In genomic region chr5:88979244-88979643, GRCh38 we compare ENCODE assay signal across 9 cellular contexts.
DNase-seq lines count a peak whose midpoint lies in the region; ATAC-seq and TF ChIP-seq lines count a peak whose summit lies in the region.
"Had no signal": no experiment of that assay in that cellular context is flagged by ENCODE, and none has a peak within 500 bp of the region (broad histone marks: within the 10 kb centered on the region; RNA-seq: fewer than 3 reads in every experiment).

No MANE protein-coding gene starts in this region.

- H2BK12ac ChIP-seq in trophoblast cell (ENCODE audit: low read length) = no peak overlapping the region

- H2AK5ac ChIP-seq in trophoblast cell (ENCODE audit: low read length) = no peak overlapping the region

- no peak overlapping the region for H2AFZ ChIP-seq in trophoblast cell (ENCODE audit: insufficient read depth, low read length, poor library complexity)

- no CpG with 5 or more reads among the region's 3 CpGs for WGBS in trophoblast cell (ENCODE audit: extremely low coverage, insufficient coverage, insufficient read length)

- no peak overlapping the region for H3K4me3 Mint-ChIP-seq in T-helper 2 cell treated with Interferon-gamma antibody and Interleukin-4, amounts not matched to agents 5 μg/mL and 100 μg/mL, for 36 hours
- H3K4me3 Mint-ChIP-seq in CD14-positive monocyte = no peak overlapping the region

- no peak overlapping the region for H3K4ac ChIP-seq in trophoblast cell (ENCODE audit: low read depth, low read length)

- H2BK120ac ChIP-seq in trophoblast cell (ENCODE audit: insufficient read depth, low read length, poor library complexity) = no peak overlapping the region

- no peaks in the 10 kb centered on the region for H3K79me1 ChIP-seq in trophoblast cell (ENCODE audit: low read length)

- H3K18ac ChIP-seq in trophoblast cell (ENCODE audit: low read length) = no peak overlapping the region

- no peak overlapping the region for H3K4me2 ChIP-seq in trophoblast cell (ENCODE audit: low read length)

- DNase-seq in activated CD4-positive, CD25-positive, alpha-beta regulatory T cell (lab: John Stamatoyannopoulos, UW) = no peak
- DNase-seq in T-helper 2 cell treated with Interferon-gamma antibody and Interleukin-4, amounts not matched to agents 5 μg/mL and 100 μg/mL, for 36 hours (ENCODE audit: low spot score) = peak; percentile 16
- peak; percentile 1 to 43 for DNase-seq in trophoblast cell
- no peak for DNase-seq in NCI-H526 treated with DMSO at 0.1 percent for 48 hours (lab: John Stamatoyannopoulos, UW)
- DNase-seq in CD14-positive monocyte (ENCODE audit: low spot score) = no peak
- no peak for DNase-seq in activated naive CD4-positive, alpha-beta T cell treated with anti-CD3 and anti-CD28 coated beads, Interleukin-2, amount 50 U/mL, for 16 hours
- DNase-seq: 8988T had no signal

- peaks cover 6% of the 10 kb centered on the region for H3K27me3 Mint-ChIP-seq in T-helper 2 cell treated with Interferon-gamma antibody and Interleukin-4, amounts not matched to agents 5 μg/mL and 100 μg/mL, for 36 hours (ENCODE audit: low read depth)
- H3K27me3 Mint-ChIP-seq in CD14-positive monocyte (ENCODE audit: low read depth in 3 of 3) = no peaks in the 10 kb centered on the region

- H4K12ac ChIP-seq in trophoblast cell (ENCODE audit: low read depth, low read length) = no peak overlapping the region

- no peaks in the 10 kb centered on the region for H3K36me3 Mint-ChIP-seq in T-helper 2 cell treated with Interferon-gamma antibody and Interleukin-4, amounts not matched to agents 5 μg/mL and 100 μg/mL, for 36 hours (ENCODE audit: low read depth)
- H3K36me3 Mint-ChIP-seq in CD14-positive monocyte = no peaks in the 10 kb centered on the region

- no peak for TF ChIP-seq CTCF in CD14-positive monocyte (IDR thresholded peaks at IDR 0.05)

- H3K27ac Mint-ChIP-seq in T-helper 2 cell treated with Interferon-gamma antibody and Interleukin-4, amounts not matched to agents 5 μg/mL and 100 μg/mL, for 36 hours = no peak overlapping the region
- H3K27ac Mint-ChIP-seq in CD14-positive monocyte = no peak overlapping the region

- no peaks in the 10 kb centered on the region for H3K4me1 ChIP-seq in trophoblast cell (ENCODE audit: control insufficient read depth in 1 of 2, insufficient read depth in 2 of 2, low read length in 2 of 2)

- H3K23ac ChIP-seq in trophoblast cell (ENCODE audit: low read length) = no peak overlapping the region

- peaks cover 9% of the 10 kb centered on the region for H3K4me1 Mint-ChIP-seq in T-helper 2 cell treated with Interferon-gamma antibody and Interleukin-4, amounts not matched to agents 5 μg/mL and 100 μg/mL, for 36 hours (ENCODE audit: low read depth)
- peaks cover 13% of the 10 kb centered on the region for H3K4me1 Mint-ChIP-seq in CD14-positive monocyte

- intact Hi-C loops in CD14-positive monocyte (cut with micrococcal nuclease) = no loop called here

- H3K79me2 ChIP-seq in trophoblast cell (ENCODE audit: control insufficient read depth, insufficient read depth, low read length, poor library complexity) = no peaks in the 10 kb centered on the region

- H3K4me3 ChIP-seq in trophoblast cell (ENCODE audit: low read depth, low read length) = no peak overlapping the region

- H3K9ac ChIP-seq in trophoblast cell (ENCODE audit: low read length) = no peak overlapping the region

- no peaks in the 10 kb centered on the region for H3K36me3 ChIP-seq in trophoblast cell (ENCODE audit: control insufficient read depth in 1 of 2, insufficient read depth in 2 of 2, low read length in 2 of 2)

- no peak overlapping the region for H3K14ac ChIP-seq in trophoblast cell (ENCODE audit: low read length)

- no peaks in the 10 kb centered on the region for H3K27me3 ChIP-seq in trophoblast cell (ENCODE audit: insufficient read depth, low read length)

- no peaks in the 10 kb centered on the region for H3K9me3 ChIP-seq in trophoblast cell (ENCODE audit: insufficient read depth, low read depth, low read length)

- H3K9me3 Mint-ChIP-seq in T-helper 2 cell treated with Interferon-gamma antibody and Interleukin-4, amounts not matched to agents 5 μg/mL and 100 μg/mL, for 36 hours = no peaks in the 10 kb centered on the region
- no peaks in the 10 kb centered on the region for H3K9me3 Mint-ChIP-seq in CD14-positive monocyte

- H4K8ac ChIP-seq in trophoblast cell (ENCODE audit: low read depth, low read length) = no peak overlapping the region

- H2BK5ac ChIP-seq in trophoblast cell (ENCODE audit: low read depth, low read length, poor library complexity) = no peak overlapping the region

- H4K91ac ChIP-seq in trophoblast cell (ENCODE audit: low read depth, low read length) = no peak overlapping the region

- no peak overlapping the region for H3K27ac ChIP-seq in trophoblast cell (ENCODE audit: low read depth, low read length)

- ATAC-seq in activated CD4-positive, CD25-positive, alpha-beta regulatory T cell treated with anti-CD3 and anti-CD28 coated beads, Interleukin-2, amount 50 U/mL, for 24 hours = peak; percentile 38 to 49
- ATAC-seq in HG02938 (IDR thresholded peaks at IDR 0.05; ENCODE audit: unreplicated experiment) = peak; percentile 79

Comparison
In these comparisons a context has a peak if more than half of its experiments do, and no peak if none do; other contexts are left out.
1. DNase-seq: peak in T-helper 2 cell treated with Interferon-gamma antibody and Interleukin-4, amounts not matched to agents 5 μg/mL and 100 μg/mL, for 36 hours (single experiment) and trophoblast cell (2 of 2); none in activated CD4-positive, CD25-positive, alpha-beta regulatory T cell (0 of 4), NCI-H526 treated with DMSO at 0.1 percent for 48 hours (single experiment), CD14-positive monocyte (single experiment) and activated naive CD4-positive, alpha-beta T cell treated with anti-CD3 and anti-CD28 coated beads, Interleukin-2, amount 50 U/mL, for 16 hours (single experiment).